ENCODE assay signal across 29 cellular contexts in the genomic region with DNA sequence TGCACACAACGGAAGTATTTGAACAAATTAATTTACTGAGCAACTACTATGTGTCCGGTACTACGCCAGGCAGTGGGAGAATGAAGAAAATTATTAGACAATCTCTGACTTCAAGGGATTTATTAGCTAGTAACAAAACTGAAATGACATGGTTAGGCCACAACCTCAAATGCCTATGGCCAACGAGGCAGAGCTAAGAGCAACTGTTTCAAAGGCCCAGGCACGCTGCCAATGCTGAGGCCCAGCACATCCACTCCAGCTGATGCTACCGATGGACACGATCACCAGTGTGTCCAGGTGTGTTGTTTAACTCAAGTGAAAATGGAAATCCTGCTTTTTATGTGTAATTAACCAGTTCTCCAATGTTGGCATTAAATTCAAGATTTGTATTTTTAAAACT.
"Had no signal": no experiment of that assay in that cellular context is flagged by ENCODE, and none has a peak within 500 bp of the region (broad histone marks: within the 10 kb centered on the region; RNA-seq: fewer than 3 reads in every experiment).

No MANE protein-coding gene starts in this region.

- ATAC-seq: activated CD4-positive, CD25-positive, alpha-beta regulatory T cell treated with anti-CD3 and anti-CD28 coated beads, Interleukin-2, amount 50 U/mL, for 24 hours; activated CD8-positive, alpha-beta T cell treated with anti-CD3 and anti-CD28 coated beads for 36 hours; activated T-cell treated with anti-CD3 and anti-CD28 coated beads, Interleukin-2, amount 50 U/mL, for 4 hours; activated T-helper 17 cell treated with anti-CD3 and anti-CD28 coated beads, Interleukin-2, amount 50 U/mL, for 72 hours; body of pancreas; effector memory CD8-positive, alpha-beta T cell; gastroesophageal sphincter; T-cell had no signal

- H3K4me3 ChIP-seq: adrenal gland, body of pancreas, esophagus squamous epithelium, gastroesophageal sphincter had no signal

- DNase-seq: activated B cell treated with CpG ODN at 0.5 μM for 24 hours; activated CD4-positive, alpha-beta T cell treated with anti-CD3 and anti-CD28 coated beads for 48 hours; activated CD4-positive, alpha-beta T cell treated with anti-CD3 and anti-CD28 coated beads, Interleukin-2, amount 50 U/mL, for 1 hour; activated CD4-positive, alpha-beta T cell treated with anti-CD3 and anti-CD28 coated beads, Interleukin-2, amount 50 U/mL, for 48 hours; activated CD8-positive, alpha-beta memory T cell treated with anti-CD3 and anti-CD28 coated beads for 24 hours; activated CD8-positive, alpha-beta T cell treated with anti-CD3 and anti-CD28 coated beads for 36 hours; activated effector memory CD4-positive, alpha-beta T cell treated with Interleukin-2 at 50 U/mL for 16 hours; activated gamma-delta T cell treated with Interleukin-2 at 50 U/mL for 16 hours; activated naive CD4-positive, alpha-beta T cell treated with anti-CD3 and anti-CD28 coated beads, Interleukin-2, amount 50 U/mL, for 16 hours; activated naive CD4-positive, alpha-beta T cell treated with Interleukin-2 at 50 U/mL for 16 hours; activated T-cell treated with anti-CD3 and anti-CD28 coated beads, Interleukin-2, amount 50 U/mL, for 4 hours; adrenal gland; amygdala; aorta; body of pancreas; caudate nucleus; cortex of kidney; dermis blood vessel endothelial cell; effector CD4-positive, alpha-beta T cell; effector memory CD8-positive, alpha-beta T cell; esophagus squamous epithelium; foreskin melanocyte; SW 1271; T-cell; T-helper 9 cell; WERI-Rb-1 had no signal

- H3K9me3 ChIP-seq: adrenal gland, body of pancreas, esophagus squamous epithelium, gastroesophageal sphincter had no signal

- H3K27ac ChIP-seq: adrenal gland, body of pancreas, esophagus squamous epithelium, gastroesophageal sphincter, WERI-Rb-1 had no signal

- H3K36me3 ChIP-seq: adrenal gland, esophagus squamous epithelium, gastroesophageal sphincter, WERI-Rb-1 had no signal

- H3K4me1 ChIP-seq: adrenal gland, body of pancreas, esophagus squamous epithelium, gastroesophageal sphincter had no signal

- H3K27me3 ChIP-seq: adrenal gland, body of pancreas, esophagus squamous epithelium, gastroesophageal sphincter had no signal
